In the genomic region with DNA sequence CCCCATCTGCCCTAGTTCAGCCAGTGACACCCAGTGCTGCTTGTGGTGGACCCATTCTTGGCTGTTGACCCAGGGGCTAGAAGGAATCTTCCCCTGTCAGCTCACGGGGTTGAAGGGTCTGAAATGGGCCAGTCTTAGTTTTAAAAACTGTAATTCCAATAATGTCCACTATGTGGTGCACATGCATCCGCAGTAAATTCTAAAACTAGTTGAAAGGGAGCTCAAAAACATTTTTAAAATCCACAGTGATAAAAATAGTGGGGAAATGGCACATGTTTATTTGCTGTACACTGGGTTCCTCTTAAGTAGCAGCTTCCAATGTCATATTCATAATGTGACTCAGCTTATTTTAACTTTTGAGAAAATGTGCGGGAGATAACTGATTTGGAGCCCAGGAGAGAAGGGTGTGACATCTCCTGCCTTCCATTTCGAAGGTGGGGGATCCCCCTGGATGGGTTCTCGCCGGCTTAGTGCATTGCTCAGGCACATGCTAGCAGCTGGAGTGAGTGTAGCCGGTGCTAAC, we compare ENCODE assay signal across 7 cellular contexts. TPM values are rescaled to one million over a fixed set of nuclear protein-coding genes. Genes with fewer than 3 reads are reported as not detected.
DNase-seq lines count a peak whose midpoint lies in the region; ATAC-seq and TF ChIP-seq lines count a peak whose summit lies in the region.

No MANE protein-coding gene starts in this region.

- H3K4me1 Mint-ChIP-seq in chondrocyte (ENCODE audit: low read depth) = peaks cover 43% of the 10 kb centered on the region

- peak overlapping the region; percentile 61 for H3K27ac Mint-ChIP-seq in chondrocyte (ENCODE audit: unreplicated experiment)

- H3K4me3 Mint-ChIP-seq in chondrocyte (ENCODE audit: unreplicated experiment) = no peak overlapping the region

- ATAC-seq in HG02759 (IDR thresholded peaks at IDR 0.05; ENCODE audit: unreplicated experiment) = no peak

- no peaks in the 10 kb centered on the region for H3K4me1 ChIP-seq in OCI-LY7 (ENCODE audit: insufficient read depth, low read length, poor library complexity, severe bottlenecking)
- peaks cover 37% of the 10 kb centered on the region for H3K4me1 ChIP-seq in suprapubic skin

- no peak for TF ChIP-seq EP300 in suprapubic skin (IDR thresholded peaks at IDR 0.05)

- intact Hi-C loops in OCI-LY7 (cut with micrococcal nuclease; ENCODE audit: unreplicated experiment) = loop anchor here (2.0 kb wide), 1 partner anchor 65 kb away; no protein-coding TSS in a partner anchor

- H4K20me1 ChIP-seq in OCI-LY7 (ENCODE audit: insufficient read depth, low read length) = no peaks in the 10 kb centered on the region

- CTCF ChIA-PET in OCI-LY7 (lab: Charles Lee; ENCODE audit: unreplicated experiment) = interaction anchor here (0.6 to 1.3 kb wide), 6 partner anchors 13 to 337 kb away, joined by 3 read pairs; no protein-coding TSS in a partner anchor

- H3K9me3 ChIP-seq in OCI-LY7 (ENCODE audit: low read length) (no peaks in the 10 kb centered on the region), suprapubic skin (no peaks in the 10 kb centered on the region)

- TF ChIP-seq CTCF in OCI-LY7 (conservative IDR thresholded peaks at IDR 0.05; ENCODE audit: low read length) = peak; percentile 89
- peak; percentile 88 for TF ChIP-seq CTCF in chondrocyte (IDR thresholded peaks at IDR 0.05)
- peak; percentile 74 to 87 for TF ChIP-seq CTCF in suprapubic skin (IDR thresholded peaks at IDR 0.05)

- WGBS in suprapubic skin = 8% methylated on average over 7 of the region's 7 CpGs

- TF ChIP-seq POLR2A in suprapubic skin (IDR thresholded peaks at IDR 0.05) = no peak

- H3K27ac ChIP-seq in OCI-LY7 (ENCODE audit: low read depth, low read length, poor library complexity, severe bottlenecking) = no peak overlapping the region
- H3K27ac ChIP-seq in suprapubic skin = peak overlapping the region; percentile 61

- H2AFZ ChIP-seq in OCI-LY7 (ENCODE audit: low read length) = no peak overlapping the region

- H3K4me2 ChIP-seq in OCI-LY7 (ENCODE audit: low read length) = no peak overlapping the region

- H3K4me3 ChIP-seq in OCI-LY7 (ENCODE audit: low read depth, low read length, poor library complexity, severe bottlenecking) (no peak overlapping the region), suprapubic skin (no peak overlapping the region)

- no peaks in the 10 kb centered on the region for H3K36me3 Mint-ChIP-seq in chondrocyte (ENCODE audit: low read depth)

- no peaks in the 10 kb centered on the region for H3K9me2 ChIP-seq in OCI-LY7 (ENCODE audit: insufficient read depth, low read length)

- no peaks in the 10 kb centered on the region for H3K9me3 Mint-ChIP-seq in chondrocyte (ENCODE audit: low read depth)

- no peaks in the 10 kb centered on the region for H3K27me3 ChIP-seq in suprapubic skin

- DNase-seq in DMS53 treated with DMSO at 0.1 percent for 48 hours (lab: John Stamatoyannopoulos, UW; ENCODE audit: unreplicated experiment) (peak; percentile 2), HCEC 1CT (peak; percentile 41), OCI-LY7 (ENCODE audit: low spot score) (peak; percentile 56), chondrocyte (ENCODE audit: low spot score) (no peak), left kidney (ENCODE audit: low read depth, low spot score) (peak; percentile 66), suprapubic skin (ENCODE audit: low spot score in 2 of 2) (no peak)

- no TSS peak for BruUV-seq in OCI-LY7 (replicated peaks; lab: Mats Ljungman, UMichigan)

- H3K36me3 ChIP-seq in OCI-LY7 (ENCODE audit: insufficient read depth, low read length) (no peaks in the 10 kb centered on the region), suprapubic skin (peaks cover 14% of the 10 kb centered on the region)

- no peaks in the 10 kb centered on the region for H3K27me3 Mint-ChIP-seq in chondrocyte (ENCODE audit: low read depth)

- POLR2A ChIA-PET in OCI-LY7 (lab: Charles Lee) = interaction anchor here (0.5 to 1.2 kb wide), 9 partner anchors 10 to 698 kb away, joined by 3 to 10 read pairs (median 4); no protein-coding TSS in a partner anchor

- H3K79me2 ChIP-seq in OCI-LY7 (ENCODE audit: insufficient read depth, low read depth, low read length) = no peaks in the 10 kb centered on the region

RNA-seq across cellular contexts. Expression of a gene that starts 32.8 kb away (rescaled TPM):
- total RNA-seq in OCI-LY7 (2014; rRNA removed; shearing (Covaris generic)) = 0.19 and 2.4 TPM in 2 replicates
- total RNA-seq in OCI-LY7 (2022) = 1.2 and 2.5 TPM in 2 replicates
- total RNA-seq in chondrocyte = 0.31 to 0.59 TPM (median 0.42 TPM) in 3 replicates
- 100 to 1,000 TPM; 112 to 233 (median 121) TPM for total RNA-seq in suprapubic skin

RNA-seq across cellular contexts. Expression of a gene that starts 59.1 kb away (rescaled TPM):
- total RNA-seq in OCI-LY7 (2014; rRNA removed; shearing (Covaris generic)) = 6.3 and 6.5 TPM in 2 replicates
- 14.9 and 15.8 TPM in 2 replicates for total RNA-seq in OCI-LY7 (2022)
- total RNA-seq in chondrocyte = 10.7 to 16.2 TPM (median 15.2 TPM) in 3 replicates
- total RNA-seq in suprapubic skin = 10 to 100 TPM; 48.6 to 81.6 (median 58.8) TPM

Comparison
In these comparisons a context has a peak if more than half of its experiments do, and no peak if none do; other contexts are left out.
1. DNase-seq: peak in DMS53 treated with DMSO at 0.1 percent for 48 hours (single experiment), HCEC 1CT (single experiment), OCI-LY7 (single experiment) and left kidney (single experiment); none in chondrocyte (single experiment) and suprapubic skin (0 of 2).
2. RNA of a gene that starts 32.8 kb away (total RNA-seq): 112 to 233 TPM in suprapubic skin; 0.19 to 2.5 TPM in OCI-LY7 and 0.31 to 0.59 TPM in chondrocyte; every median in the first group is over 10 times any median in the second.
3. Peak in every context shown above with its lines, with median percentiles within 50 percentile points of each other: CTCF ChIP-seq.